Comparison of ENCODE assay signal across 8 cellular contexts in genomic region chr12:76777765-76778216, GRCh38. TPM values are rescaled to one million over a fixed set of nuclear protein-coding genes. Genes with fewer than 3 reads are reported as not detected.
A peak's percentile ranks its signal among the peaks of the same experiment; 100 is the strongest.
DNase-seq lines count a peak whose midpoint lies in the region; ATAC-seq, FAIRE-seq and TF ChIP-seq lines count a peak whose summit lies in the region.

No MANE protein-coding gene starts in this region.

- no peak overlapping the region for H3K4me3 ChIP-seq in GM12864 (ENCODE audit: low read depth, low read length)
- H3K4me3 ChIP-seq in astrocyte (ENCODE audit: insufficient read depth, low read depth, low read length) = no peak overlapping the region
- H3K4me3 ChIP-seq in osteoblast (ENCODE audit: insufficient read depth, low read length) = no peak overlapping the region

- H4K20me1 ChIP-seq in astrocyte (ENCODE audit: insufficient read depth, low read length) = peaks cover 46% of the 10 kb centered on the region
- peaks cover 13% of the 10 kb centered on the region for H4K20me1 ChIP-seq in osteoblast (ENCODE audit: insufficient read depth, low read length)

- H3K27me3 ChIP-seq in astrocyte (ENCODE audit: insufficient read depth, low read length) (no peaks in the 10 kb centered on the region), osteoblast (ENCODE audit: insufficient read depth, low read length) (no peaks in the 10 kb centered on the region)

- no peaks in the 10 kb centered on the region for H3K4me1 ChIP-seq in astrocyte (ENCODE audit: insufficient read depth, low read length)
- no peaks in the 10 kb centered on the region for H3K4me1 ChIP-seq in osteoblast (ENCODE audit: insufficient read depth, low read length)

- TF ChIP-seq CTCF in GM12864 (IDR thresholded peaks at IDR 0.05; ENCODE audit: low read depth, low read length, missing control alignments) (no peak), astrocyte (IDR thresholded peaks at IDR 0.05; ENCODE audit: insufficient read depth, low read depth, low read length) (no peak), osteoblast (IDR thresholded peaks at IDR 0.05; ENCODE audit: extremely low read depth, low read depth, low read length) (no peak)

- H3K9me3 ChIP-seq in astrocyte (ENCODE audit: insufficient read depth, low read depth, low read length) (no peaks in the 10 kb centered on the region), osteoblast (ENCODE audit: low read depth, low read length) (no peaks in the 10 kb centered on the region)

- DNase-seq in GM12864 (ENCODE audit: low read depth) = peak; percentile 67
- no peak for DNase-seq in astrocyte (ENCODE audit: low read depth)
- DNase-seq in RKO (ENCODE audit: low spot score) = no peak
- no peak for DNase-seq in activated CD4-positive, CD25-positive, alpha-beta regulatory T cell (lab: John Stamatoyannopoulos, UW)
- no peak for DNase-seq in osteoblast (ENCODE audit: insufficient read length, low spot score, missing footprints)
- no peak for DNase-seq in amniotic stem cell (lab: John Stamatoyannopoulos, UW)

- no peak overlapping the region for H3K4me2 ChIP-seq in astrocyte (ENCODE audit: low read length)
- H3K4me2 ChIP-seq in osteoblast (ENCODE audit: insufficient read depth, low read length) = no peak overlapping the region

- peak; percentile 99 for ATAC-seq in GM19463 (IDR thresholded peaks at IDR 0.05; ENCODE audit: unreplicated experiment)
- ATAC-seq in HG03280 (IDR thresholded peaks at IDR 0.05; ENCODE audit: unreplicated experiment) = peak; percentile 99

- no peak overlapping the region for H3K9ac ChIP-seq in astrocyte (ENCODE audit: low read length)

- FAIRE-seq in astrocyte (lab: Jason Lieb, UNC) = no peak

- peaks cover 14% of the 10 kb centered on the region for H3K36me3 Mint-ChIP-seq in astrocyte (ENCODE audit: low read depth, unreplicated experiment)

- H3K36me3 ChIP-seq in astrocyte (ENCODE audit: insufficient read depth, low read length) (no peaks in the 10 kb centered on the region), osteoblast (ENCODE audit: insufficient read depth, low read length) (no peaks in the 10 kb centered on the region)

- H3K4me1 Mint-ChIP-seq in astrocyte (ENCODE audit: low read depth, unreplicated experiment) = peaks cover 38% of the 10 kb centered on the region

- H3K27me3 Mint-ChIP-seq in astrocyte (ENCODE audit: low read depth, unreplicated experiment) = no peaks in the 10 kb centered on the region

- H3K79me2 ChIP-seq in astrocyte (ENCODE audit: insufficient read depth, low read length) (peaks cover 99% of the 10 kb centered on the region), osteoblast (ENCODE audit: insufficient read depth, low read length) (peaks cover 96% of the 10 kb centered on the region)

- H2AFZ ChIP-seq in astrocyte (ENCODE audit: low read depth, low read length) (no peak overlapping the region), osteoblast (ENCODE audit: low read length) (no peak overlapping the region)

- H3K27ac ChIP-seq in astrocyte (ENCODE audit: low read depth, low read length) (no peak overlapping the region), osteoblast (ENCODE audit: low read depth, low read length) (no peak overlapping the region)

- H3K9me3 Mint-ChIP-seq in astrocyte (ENCODE audit: unreplicated experiment) = no peaks in the 10 kb centered on the region

- no peak overlapping the region for H3K4me3 Mint-ChIP-seq in astrocyte (ENCODE audit: unreplicated experiment)

- peak overlapping the region; percentile 35 for H3K27ac Mint-ChIP-seq in astrocyte (ENCODE audit: unreplicated experiment)

RNA-seq across cellular contexts. Expression of gene ZDHHC17, which starts 13.9 kb away (rescaled TPM):
- total RNA-seq in astrocyte = 61.7 and 77.5 TPM in 2 replicates
- total RNA-seq in osteoblast = 42.0 and 50.4 TPM in 2 replicates
